In genomic region chr5:172542651-172543131, GRCh38 we compare ENCODE assay signal across 18 cellular contexts.
DNase-seq lines count a peak whose midpoint lies in the region; ATAC-seq and TF ChIP-seq lines count a peak whose summit lies in the region.
"Had no signal": no experiment of that assay in that cellular context is flagged by ENCODE, and none has a peak within 500 bp of the region (broad histone marks: within the 10 kb centered on the region; RNA-seq: fewer than 3 reads in every experiment).

No MANE protein-coding gene starts in this region.

- H3K27me3 ChIP-seq in right atrium auricular region = no peaks in the 10 kb centered on the region
- H3K27me3 ChIP-seq in psoas muscle (ENCODE audit: insufficient read depth in 3 of 3, low read length in 2 of 3) = peaks cover 0 to 4% (median 4%) of the 10 kb centered on the region in 3 donors
- H3K27me3 ChIP-seq: left lung had no signal

- H3K4me3 ChIP-seq in right atrium auricular region (no peak overlapping the region), psoas muscle (no peak overlapping the region)
- H3K4me3 ChIP-seq: K562, left lung had no signal

- TF ChIP-seq CTCF in right atrium auricular region (IDR thresholded peaks at IDR 0.05) = no peak
- TF ChIP-seq CTCF in psoas muscle (IDR thresholded peaks at IDR 0.05) = no peak

- 78 to 83% (median 79%) methylated on average over 13 of the region's 13 CpGs for WGBS in psoas muscle, 3 donors

- no peaks in the 10 kb centered on the region for H3K36me3 ChIP-seq in right atrium auricular region
- no peaks in the 10 kb centered on the region for H3K36me3 ChIP-seq in psoas muscle (ENCODE audit: insufficient read depth in 1 of 2, low read depth in 1 of 2)
- H3K36me3 ChIP-seq: left lung had no signal

- H3K9me3 ChIP-seq in right atrium auricular region = no peaks in the 10 kb centered on the region
- no peaks in the 10 kb centered on the region for H3K9me3 ChIP-seq in psoas muscle
- H3K9me3 ChIP-seq: left lung had no signal

- DNase-seq in right atrium auricular region (ENCODE audit: low spot score) = peak; percentile 50
- no peak for DNase-seq in Right ventricle myocardium superior
- DNase-seq in SHP77 (lab: John Stamatoyannopoulos, UW) = peak; percentile 33 to 59
- peak; percentile 87 for DNase-seq in mesenteric fat pad (ENCODE audit: low spot score)
- no peak for DNase-seq in H4 (ENCODE audit: low spot score)
- no peak for DNase-seq in G401 (ENCODE audit: low spot score)
- no peak for DNase-seq in cerebellar nuclear complex (lab: John Stamatoyannopoulos, UW)
- no peak for DNase-seq in psoas muscle
- DNase-seq: activated CD4-positive, alpha-beta T cell treated with anti-CD3 and anti-CD28 coated beads for 36 hours; caudate nucleus; CD4-positive, alpha-beta memory T cell; DND-41; effector CD4-positive, alpha-beta T cell; MV-4-11; NCI-H2227 treated with DMSO at 0.1 percent for 48 hours; RPMI8226 had no signal

- H3K27ac ChIP-seq in right atrium auricular region (no peak overlapping the region), psoas muscle (no peak overlapping the region)
- H3K27ac ChIP-seq: left lung had no signal

- H3K4me1 ChIP-seq in right atrium auricular region (peaks cover 0 to 5% of the 10 kb centered on the region in 2 donors), psoas muscle (no peaks in the 10 kb centered on the region)
- H3K4me1 ChIP-seq: left lung had no signal

- in situ Hi-C loops in G401 (cut with HindIII; ENCODE audit: low sequenced_read_pairs) = no loop called here

- ATAC-seq in Right ventricle myocardium superior (ENCODE audit: poor library complexity) (no peak), psoas muscle (no peak)
- ATAC-seq: activated CD4-positive, alpha-beta T cell treated with anti-CD3 and anti-CD28 coated beads for 36 hours; K562; left lung had no signal

- intact Hi-C loops in Right ventricle myocardium superior (cut with DNase I) = loop anchor here (10.0 kb wide), 1 partner anchor 292 kb away; the partner anchor contains the start of gene ERGIC1
- intact Hi-C loops in psoas muscle (cut with DNase I) = no loop called here

Comparison
In these comparisons a context has a peak if more than half of its experiments do, and no peak if none do; other contexts are left out.
1. DNase-seq: peak in right atrium auricular region (single experiment), SHP77 (2 of 2) and mesenteric fat pad (single experiment); none in Right ventricle myocardium superior (single experiment), H4 (single experiment), G401 (single experiment), cerebellar nuclear complex (0 of 2) and psoas muscle (0 of 2).